15 cellular contexts compared by ENCODE assay signal in the genomic region with DNA sequence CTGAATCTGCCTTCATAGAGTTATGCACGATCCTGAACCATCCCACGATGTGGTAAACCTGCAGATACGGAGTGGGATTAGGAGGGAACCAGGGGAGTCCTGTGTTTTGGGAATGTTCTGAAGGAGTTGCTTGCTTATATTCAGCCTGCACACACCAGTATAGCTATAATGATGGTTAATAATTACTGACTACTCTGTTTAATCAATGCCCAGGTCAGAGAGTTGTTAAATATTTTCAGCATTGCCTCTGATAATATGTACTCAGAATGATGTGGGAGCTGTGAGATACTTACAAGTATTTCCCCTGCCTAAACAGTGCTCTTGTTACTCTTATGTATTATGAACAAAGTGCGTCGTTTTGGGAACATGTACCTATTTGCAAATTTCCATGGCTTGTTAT. TPM values are rescaled to one million over a fixed set of nuclear protein-coding genes. Genes with fewer than 3 reads are reported as not detected.
"Had no signal": no experiment of that assay in that cellular context is flagged by ENCODE, and none has a peak within 500 bp of the region (broad histone marks: within the 10 kb centered on the region; RNA-seq: fewer than 3 reads in every experiment).

No MANE protein-coding gene starts in this region.

- H3K9me3 ChIP-seq: upper lobe of left lung, uterus had no signal

- H3K4me1 ChIP-seq: heart left ventricle, tibial artery, upper lobe of left lung, uterus had no signal

- H3K36me3 ChIP-seq: heart left ventricle, tibial artery, upper lobe of left lung, uterus had no signal

- DNase-seq: effector memory CD4-positive, alpha-beta T cell; heart left ventricle; hypothalamus; left colon; mammary epithelial cell; natural killer cell; occipital lobe; right cardiac atrium; stimulated activated CD4-positive, alpha-beta T cell treated with anti-CD3 and anti-CD28 coated beads, Interleukin-4, amount 100 ng/mL, for 1 hour; tibial artery; upper lobe of left lung; uterus had no signal

- H3K27me3 ChIP-seq: tibial artery, upper lobe of left lung, uterus had no signal

- ATAC-seq: esophagus mucosa; heart left ventricle; left colon; natural killer cell; right cardiac atrium; stimulated activated memory B cell treated with anti-CD40 and anti-IgM and Interleukin-4, amounts not matched to agents 10 μg/mL and 1 μg/mL and 100 μg/mL, for 72 hours had no signal

- H3K4me3 ChIP-seq: heart left ventricle, tibial artery, upper lobe of left lung, uterus had no signal

- H3K27ac ChIP-seq: heart left ventricle, tibial artery, upper lobe of left lung, uterus had no signal

RNA-seq across cellular contexts. Expression of gene STK32A, which starts 34.8 kb away (rescaled TPM):
- total RNA-seq: glomerular endothelial cell, natural killer cell had no signal
- polyA plus RNA-seq: mammary epithelial cell had no signal
